8 cellular contexts compared by ENCODE assay signal in genomic region chr22:23180301-23180892, GRCh38. TPM values are rescaled to one million over a fixed set of nuclear protein-coding genes. Genes with fewer than 3 reads are reported as not detected.
A peak's percentile ranks its signal among the peaks of the same experiment; 100 is the strongest.
DNase-seq lines count a peak whose midpoint lies in the region; ATAC-seq, FAIRE-seq and TF ChIP-seq lines count a peak whose summit lies in the region.

TSS of gene BCR (plus strand) at chr22:23180509. CDS start at chr22:23180961, 452 bp downstream.

- H4K20me1 ChIP-seq in endothelial cell of umbilical vein (replicated peaks; ENCODE audit: control insufficient read depth, extremely low read depth, insufficient read depth, low read length): no peaks in the 10 kb centered on the region

- peak within 1 kb of the TSS; percentile 28 to 42 for H3K4ac ChIP-seq in mesenchymal stem cell (ENCODE audit: low read depth in 1 of 2, low read length in 2 of 2)

- peak within 1 kb of the TSS; percentile 52 for H4K91ac ChIP-seq in mesenchymal stem cell (ENCODE audit: low read length)

- H3K9me3 ChIP-seq in endothelial cell of umbilical vein (replicated peaks; ENCODE audit: control insufficient read depth, insufficient read depth, low read length): no peaks in the 10 kb centered on the region
- H3K9me3 ChIP-seq in mesenchymal stem cell (ENCODE audit: control insufficient read depth, low read length): peaks cover 19% of the 10 kb centered on the region

- peaks cover 49% of the 10 kb centered on the region for H3K79me2 ChIP-seq in endothelial cell of umbilical vein (ENCODE audit: control insufficient read depth, insufficient read depth, low read length)

- peak within 1 kb of the TSS; percentile 71 for H4K8ac ChIP-seq in mesenchymal stem cell (ENCODE audit: low read length)

- H3K4me3 ChIP-seq in endothelial cell of umbilical vein (replicated peaks in 1 of 3; ENCODE audit: insufficient read depth in 1 of 3, low read depth in 1 of 3, low read length in 3 of 3): peak within 1 kb of the TSS; percentile 38 to 90 (median 89)
- peak within 1 kb of the TSS; percentile 66 to 79 for H3K4me3 ChIP-seq in mesenchymal stem cell (ENCODE audit: insufficient read depth in 1 of 2, low read depth in 1 of 2, low read length in 2 of 2)

- peak within 1 kb of the TSS; percentile 52 to 71 for H3K18ac ChIP-seq in mesenchymal stem cell (ENCODE audit: low read depth in 1 of 2, low read length in 2 of 2)

- TF ChIP-seq CTCF in endothelial cell of umbilical vein (IDR thresholded peaks at IDR 0.05; ENCODE audit: extremely low read depth in 1 of 2, insufficient read depth in 1 of 2, low read depth in 1 of 2, low read length in 2 of 2): peak in 1 of 2 donors; percentile 26

- H2BK5ac ChIP-seq in mesenchymal stem cell (ENCODE audit: low read depth, low read length, poor library complexity, severe bottlenecking): no peak within 1 kb of the TSS

- H2BK12ac ChIP-seq in mesenchymal stem cell (ENCODE audit: low read length in 2 of 2): peak within 1 kb of the TSS in 1 of 2 experiments; percentile 45

- H3K9me1 ChIP-seq in endothelial cell of umbilical vein (replicated peaks; ENCODE audit: control insufficient read depth, extremely low read depth, insufficient read depth, low read length): no peaks in the 10 kb centered on the region

- H2AFZ ChIP-seq in endothelial cell of umbilical vein (ENCODE audit: low read depth, low read length) (peak within 1 kb of the TSS; percentile 74), mesenchymal stem cell (ENCODE audit: low read depth, low read length) (peak within 1 kb of the TSS; percentile 88)

- CTCF ChIA-PET in endothelial cell of umbilical vein (lab: Charles Lee): interaction anchor here (1.0 to 12.6 kb wide), 12 partner anchors 33 to 205 kb away, joined by 3 to 451 read pairs (median 4); no protein-coding TSS in a partner anchor

- intact Hi-C loops in endothelial cell of umbilical vein (cut with micrococcal nuclease): no loop called here

- peaks cover 33% of the 10 kb centered on the region for H3K4me1 ChIP-seq in endothelial cell of umbilical vein (ENCODE audit: control insufficient read depth, extremely low read depth, insufficient read depth, low read length)
- peaks cover 44% of the 10 kb centered on the region for H3K4me1 ChIP-seq in mesenchymal stem cell (ENCODE audit: control insufficient read depth, insufficient read depth, low read depth, low read length)

- ATAC-seq in GM21381 (IDR thresholded peaks at IDR 0.05; ENCODE audit: unreplicated experiment) (peak; percentile 54), HG03196 (IDR thresholded peaks at IDR 0.05; ENCODE audit: unreplicated experiment) (no peak)

- H3K9ac ChIP-seq in endothelial cell of umbilical vein (replicated peaks; ENCODE audit: extremely low read depth, insufficient read depth, low read length) (peak within 1 kb of the TSS; percentile 55), mesenchymal stem cell (ENCODE audit: low read length) (peak within 1 kb of the TSS; percentile 77)

- H3K36me3 ChIP-seq in endothelial cell of umbilical vein (ENCODE audit: control insufficient read depth in 2 of 2, extremely low read depth in 1 of 2, insufficient read depth in 2 of 2, low read length in 2 of 2): peaks cover 0 to 6% of the 10 kb centered on the region in 2 experiments
- H3K36me3 ChIP-seq in mesenchymal stem cell (ENCODE audit: control insufficient read depth in 1 of 2, insufficient read depth in 2 of 2, low read depth in 1 of 2, low read length in 2 of 2): peaks cover 8% of the 10 kb centered on the region in 2 experiments

- peak within 1 kb of the TSS in 1 of 2 experiments; percentile 96 for H3K23ac ChIP-seq in mesenchymal stem cell (ENCODE audit: low read length in 2 of 2)

- no peak for TF ChIP-seq POLR2A in endothelial cell of umbilical vein (IDR thresholded peaks at IDR 0.05; ENCODE audit: low read depth, low read length)

- WGBS in mesenchymal stem cell: under 1% methylated on average over 22 of the region's 88 CpGs

- H2AK5ac ChIP-seq in mesenchymal stem cell (ENCODE audit: low read length, severe bottlenecking): peak within 1 kb of the TSS; percentile 5

- BruUV-seq in endothelial cell of umbilical vein (replicated peaks; lab: Mats Ljungman, UMichigan): no TSS peak

- H2BK120ac ChIP-seq in mesenchymal stem cell (ENCODE audit: low read depth, low read length): no peak within 1 kb of the TSS

- peak within 1 kb of the TSS; percentile 74 for H2BK15ac ChIP-seq in mesenchymal stem cell (ENCODE audit: low read depth, poor library complexity, severe bottlenecking)

- H3K79me1 ChIP-seq in mesenchymal stem cell (replicated peaks; ENCODE audit: low read length, poor library complexity, severe bottlenecking): peaks cover 16% of the 10 kb centered on the region

- POLR2A ChIA-PET in endothelial cell of umbilical vein (lab: Charles Lee): interaction anchor here (1.7 kb wide), 1 partner anchor 102 kb away, joined by 7 read pairs; no protein-coding TSS in a partner anchor

- peak within 1 kb of the TSS; percentile 54 for H3K27ac ChIP-seq in endothelial cell of umbilical vein (ENCODE audit: insufficient read depth, low read depth, low read length)
- H3K27ac ChIP-seq in mesenchymal stem cell (ENCODE audit: low read length, poor library complexity, severe bottlenecking): no peak within 1 kb of the TSS

- H3K27me3 ChIP-seq in endothelial cell of umbilical vein (ENCODE audit: control insufficient read depth in 2 of 2, insufficient read depth in 2 of 2, low read length in 2 of 2) (no peaks in the 10 kb centered on the region), mesenchymal stem cell (ENCODE audit: control insufficient read depth in 1 of 2, insufficient read depth in 1 of 2, low read length in 2 of 2) (no peaks in the 10 kb centered on the region)

- dilution Hi-C loops in endothelial cell of umbilical vein (cut with MboI; ENCODE audit: extremely low pct_ligation_motif_present, low sequenced_read_pairs): no loop called here

- DNase-seq in Ammon's horn (ENCODE audit: low spot score) (peak; percentile 79), NOMO-1 (lab: John Stamatoyannopoulos, UW; ENCODE audit: unreplicated experiment in 2 of 2) (peak; percentile 51 to 63), activated T-cell treated with anti-CD3 and anti-CD28 coated beads for 24 hours (ENCODE audit: low read depth) (peak; percentile 38), endothelial cell of umbilical vein (ENCODE audit: low read depth, low spot score) (peak; percentile 69), mesenchymal stem cell (peak; percentile 66)
- peak; percentile 57 for DNase-seq in stimulated activated CD8-positive, alpha-beta memory T cell treated with anti-CD3 and anti-CD28 coated beads, Interleukin-4, amount 100 ng/mL, for 24 hours (ENCODE audit: low read depth)

- peak; percentile 59 for FAIRE-seq in endothelial cell of umbilical vein (lab: Jason Lieb, UNC)

- peak within 1 kb of the TSS in 1 of 2 experiments; percentile 35 for H3K14ac ChIP-seq in mesenchymal stem cell (ENCODE audit: low read length in 2 of 2)

- H3K4me2 ChIP-seq in endothelial cell of umbilical vein (ENCODE audit: insufficient read depth, low read length): peak within 1 kb of the TSS; percentile 68
- peak within 1 kb of the TSS; percentile 77 for H3K4me2 ChIP-seq in mesenchymal stem cell (ENCODE audit: low read length, poor library complexity, severe bottlenecking)

TF ChIP-seq in endothelial cell of umbilical vein, 7 proteins besides CTCF, POLR2A, EP300 and RAD21:
- TF ChIP-seq POLR2AphosphoS5 (IDR thresholded peaks at IDR 0.05; ENCODE audit: insufficient read depth, low read depth, low read length): peak; percentile 56
- no peak for TF ChIP-seq MAX (IDR thresholded peaks at IDR 0.05; ENCODE audit: insufficient read depth, insufficient read length)

RNA-seq across cellular contexts. Expression of gene BCR, which starts in this region (rescaled TPM):
- 129 and 131 TPM in 2 replicates for total RNA-seq in endothelial cell of umbilical vein
- polyA plus RNA-seq in endothelial cell of umbilical vein: 105 and 141 TPM in 2 replicates
- 167 and 188 TPM in 2 replicates for polyA plus RNA-seq in endothelial cell of umbilical vein (2011; cell fraction: cytosol; rRNA removed)
- polyA plus RNA-seq in endothelial cell of umbilical vein (2011; cell fraction: nucleus; rRNA removed): 209 and 215 TPM in 2 replicates
- polyA plus RNA-seq in endothelial cell of umbilical vein (2012): 113 and 163 TPM in 2 replicates
- polyA minus RNA-seq in endothelial cell of umbilical vein: 216 and 282 TPM in 2 replicates
- 26.9 TPM for polyA minus RNA-seq in endothelial cell of umbilical vein (2011; cell fraction: cytosol; rRNA and poly(A)+ RNA removed)
- 113 and 114 TPM in 2 replicates for polyA minus RNA-seq in endothelial cell of umbilical vein (2011; cell fraction: nucleus; rRNA and poly(A)+ RNA removed)
- polyA plus RNA-seq in mesenchymal stem cell (2013, experiment 1 of 2): 7.3 TPM
- polyA plus RNA-seq in mesenchymal stem cell (2013, experiment 2 of 2): 7.1 TPM
